Comparison of ENCODE assay signal across 12 cellular contexts in the genomic region with DNA sequence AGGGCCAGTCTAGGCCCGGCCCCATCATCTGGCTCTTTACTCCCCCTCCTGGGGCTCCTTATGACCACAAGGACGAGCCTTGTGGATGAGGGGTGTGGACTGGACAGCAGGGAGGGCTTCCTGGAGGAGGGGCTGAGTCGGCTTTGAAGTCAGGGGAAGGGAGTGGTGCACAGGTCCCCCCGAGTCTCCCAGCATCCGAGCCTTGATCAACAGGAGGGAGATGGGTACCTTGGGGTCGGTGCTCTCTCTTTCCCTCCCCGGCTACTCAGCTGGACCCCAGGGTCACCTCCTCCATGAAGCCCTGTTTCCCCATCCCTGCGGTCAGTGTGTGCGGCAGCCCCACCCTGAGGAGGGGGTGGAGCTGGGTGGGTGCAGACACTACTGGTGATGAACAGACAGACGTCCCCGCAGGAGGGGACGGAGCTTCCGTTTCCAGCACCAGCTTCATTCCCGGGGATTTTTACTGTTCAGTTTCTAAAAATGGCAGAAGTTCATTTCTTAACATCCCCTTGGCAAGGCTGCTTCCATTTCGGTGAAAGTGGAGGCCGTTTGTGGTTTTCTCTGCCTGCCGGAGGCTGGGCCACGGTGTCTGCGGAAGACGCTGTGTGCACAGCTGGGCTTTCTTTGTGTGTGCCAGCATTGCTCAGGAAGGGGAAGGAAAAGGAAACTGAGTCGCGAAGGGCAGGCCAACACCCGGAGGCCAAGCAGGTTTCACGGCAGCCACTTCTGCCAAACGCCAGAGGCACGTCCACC. TPM values are rescaled to one million over a fixed set of nuclear protein-coding genes. Genes with fewer than 3 reads are reported as not detected.
DNase-seq lines count a peak whose midpoint lies in the region; ATAC-seq and TF ChIP-seq lines count a peak whose summit lies in the region.
"Had no signal": no experiment of that assay in that cellular context is flagged by ENCODE, and none has a peak within 500 bp of the region (broad histone marks: within the 10 kb centered on the region; RNA-seq: fewer than 3 reads in every experiment).

No MANE protein-coding gene starts in this region.

- H3K36me3 Mint-ChIP-seq in activated T-cell treated with anti-CD3 and anti-CD28 coated beads, Interleukin-2, amount 50 U/mL, for 4 hours (ENCODE audit: insufficient read depth): no peaks in the 10 kb centered on the region
- H3K36me3 Mint-ChIP-seq in activated T-cell treated with anti-CD3 and anti-CD28 coated beads, Interleukin-2, amount 50 U/mL, for 24 hours (ENCODE audit: low read depth): no peaks in the 10 kb centered on the region
- H3K36me3 Mint-ChIP-seq in effector memory CD8-positive, alpha-beta T cell (ENCODE audit: insufficient read depth): no peaks in the 10 kb centered on the region

- peaks cover 7% of the 10 kb centered on the region for H3K4me1 Mint-ChIP-seq in activated T-cell treated with anti-CD3 and anti-CD28 coated beads, Interleukin-2, amount 50 U/mL, for 4 hours (ENCODE audit: low read depth)
- H3K4me1 Mint-ChIP-seq in activated T-cell treated with anti-CD3 and anti-CD28 coated beads, Interleukin-2, amount 50 U/mL, for 24 hours (ENCODE audit: low read depth): peaks cover 11% of the 10 kb centered on the region
- H3K4me1 Mint-ChIP-seq in effector memory CD8-positive, alpha-beta T cell (ENCODE audit: low read depth in 2 of 2): peaks cover 0 to 9% of the 10 kb centered on the region in 2 donors

- H3K27ac ChIP-seq in spleen: peak overlapping the region in 4 of 8 donors; percentile 64 to 80 (median 75)
- H3K27ac ChIP-seq: parathyroid adenoma had no signal

- H3K4me3 Mint-ChIP-seq in activated T-cell treated with anti-CD3 and anti-CD28 coated beads, Interleukin-2, amount 50 U/mL, for 4 hours: no peak overlapping the region
- H3K4me3 Mint-ChIP-seq in activated T-cell treated with anti-CD3 and anti-CD28 coated beads, Interleukin-2, amount 50 U/mL, for 24 hours: no peak overlapping the region
- peak overlapping the region; percentile 47 to 66 for H3K4me3 Mint-ChIP-seq in effector memory CD8-positive, alpha-beta T cell

- H3K27ac Mint-ChIP-seq in activated T-cell treated with anti-CD3 and anti-CD28 coated beads, Interleukin-2, amount 50 U/mL, for 24 hours: no peak overlapping the region
- peak overlapping the region in 1 of 2 donors; percentile 44 for H3K27ac Mint-ChIP-seq in effector memory CD8-positive, alpha-beta T cell

- H3K4me3 ChIP-seq in spleen: peak overlapping the region in 1 of 8 donors; percentile 39

- no peaks in the 10 kb centered on the region for H3K9me3 Mint-ChIP-seq in activated T-cell treated with anti-CD3 and anti-CD28 coated beads, Interleukin-2, amount 50 U/mL, for 4 hours
- H3K9me3 Mint-ChIP-seq in activated T-cell treated with anti-CD3 and anti-CD28 coated beads, Interleukin-2, amount 50 U/mL, for 24 hours: no peaks in the 10 kb centered on the region
- no peaks in the 10 kb centered on the region for H3K9me3 Mint-ChIP-seq in effector memory CD8-positive, alpha-beta T cell

- no peak for DNase-seq in activated T-cell treated with anti-CD3 and anti-CD28 coated beads, Interleukin-2, amount 50 U/mL, for 4 hours
- DNase-seq in activated T-cell treated with anti-CD3 and anti-CD28 coated beads, Interleukin-2, amount 50 U/mL, for 24 hours: no peak
- DNase-seq in RPMI7951 (ENCODE audit: low read depth): peak; percentile 89
- DNase-seq in effector memory CD8-positive, alpha-beta T cell: no peak
- DNase-seq in spleen: peak; percentile 73
- DNase-seq in SW480 (ENCODE audit: low spot score): no peak
- no peak for DNase-seq in HPDE6-E6E7 (ENCODE audit: extremely low spot score)
- DNase-seq: activated gamma-delta T cell, left colon, NCI-H1694 had no signal

- TF ChIP-seq POLR2A in spleen (IDR thresholded peaks at IDR 0.05): no peak

- no peaks in the 10 kb centered on the region for H3K9me3 ChIP-seq in spleen

- no peak for TF ChIP-seq CTCF in spleen (IDR thresholded peaks at IDR 0.05 in 8 of 11, conservative IDR thresholded peaks at IDR 0.05 in 3 of 11)

- H3K4me1 ChIP-seq in spleen: peaks cover 0 to 28% (median 0%) of the 10 kb centered on the region in 6 donors
- H3K4me1 ChIP-seq: parathyroid adenoma had no signal

- peak; percentile 32 to 35 for ATAC-seq in activated T-cell treated with anti-CD3 and anti-CD28 coated beads, Interleukin-2, amount 50 U/mL, for 4 hours
- no peak for ATAC-seq in effector memory CD8-positive, alpha-beta T cell (replicated peaks)
- ATAC-seq in GM18909 (IDR thresholded peaks at IDR 0.05; ENCODE audit: poor library complexity, unreplicated experiment): no peak
- ATAC-seq: left colon had no signal

- peaks cover 3% of the 10 kb centered on the region for H3K27me3 Mint-ChIP-seq in activated T-cell treated with anti-CD3 and anti-CD28 coated beads, Interleukin-2, amount 50 U/mL, for 4 hours (ENCODE audit: low read depth)
- H3K27me3 Mint-ChIP-seq in activated T-cell treated with anti-CD3 and anti-CD28 coated beads, Interleukin-2, amount 50 U/mL, for 24 hours: no peaks in the 10 kb centered on the region
- H3K27me3 Mint-ChIP-seq in effector memory CD8-positive, alpha-beta T cell: peaks cover 0 to 24% of the 10 kb centered on the region in 2 donors

- H3K27me3 ChIP-seq in spleen (replicated peaks in 1 of 7): peaks cover 0 to 68% (median 16%) of the 10 kb centered on the region in 7 donors

- WGBS in spleen, 5 donors: 27 to 55% (median 38%) methylated on average over 25 to 26 of the region's 26 CpGs

- H3K36me3 ChIP-seq in spleen: no peaks in the 10 kb centered on the region

- intact Hi-C loops in spleen (cut with DNase I; ENCODE audit: low total_unique reads): no loop called here

RNA-seq across cellular contexts. Expression of gene NTSR1, which starts 19.6 kb away (rescaled TPM):
- total RNA-seq in activated T-cell treated with anti-CD3 and anti-CD28 coated beads, Interleukin-2, amount 50 U/mL, for 4 hours: under 1 TPM in 1 of 3 donors, not detected in 2; 0.08 TPM
- 15.0 and 19.7 TPM in 2 replicates for total RNA-seq in RPMI7951 (2014; rRNA removed; shearing (Covaris generic))
- 1 to 10 TPM in 3 of 7 donors, under 1 TPM in 4; 0.51 to 5.7 (median 0.92) TPM for total RNA-seq in spleen
- polyA plus RNA-seq in spleen: under 1 TPM; 0.14 to 0.30 (median 0.26) TPM

Comparison
In these comparisons a context has a peak if more than half of its experiments do, and no peak if none do; other contexts are left out.
1. ATAC-seq: peak in activated T-cell treated with anti-CD3 and anti-CD28 coated beads, Interleukin-2, amount 50 U/mL, for 4 hours (2 of 2); none in effector memory CD8-positive, alpha-beta T cell (single experiment) and GM18909 (single experiment).
2. DNase-seq: peak in RPMI7951 (single experiment) and spleen (single experiment); none in activated T-cell treated with anti-CD3 and anti-CD28 coated beads, Interleukin-2, amount 50 U/mL, for 4 hours (single experiment), activated T-cell treated with anti-CD3 and anti-CD28 coated beads, Interleukin-2, amount 50 U/mL, for 24 hours (single experiment), effector memory CD8-positive, alpha-beta T cell (0 of 3), SW480 (single experiment) and HPDE6-E6E7 (single experiment).
3. H3K4me3 Mint-ChIP-seq: peak in effector memory CD8-positive, alpha-beta T cell (2 of 2); none in activated T-cell treated with anti-CD3 and anti-CD28 coated beads, Interleukin-2, amount 50 U/mL, for 4 hours (single experiment) and activated T-cell treated with anti-CD3 and anti-CD28 coated beads, Interleukin-2, amount 50 U/mL, for 24 hours (single experiment).